1 cellular context compared by ENCODE assay signal in the genomic region with DNA sequence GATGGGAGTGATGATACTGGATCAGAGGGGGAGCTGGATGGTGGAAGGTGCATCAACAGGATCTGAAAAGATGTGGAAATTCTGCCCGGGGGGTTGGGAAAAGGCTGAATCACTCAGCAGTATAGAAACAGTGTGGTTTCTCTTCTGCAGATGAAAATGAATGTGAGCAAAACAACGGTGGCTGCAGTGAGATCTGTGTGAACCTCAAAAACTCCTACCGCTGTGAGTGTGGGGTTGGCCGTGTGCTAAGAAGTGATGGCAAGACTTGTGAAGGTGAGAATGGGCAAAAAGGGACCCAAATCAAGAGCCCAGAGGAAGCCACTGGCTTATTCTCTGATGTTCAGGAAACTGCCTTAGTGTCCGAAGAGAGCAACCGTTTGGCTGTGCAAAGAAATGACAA.
TF ChIP-seq lines count a peak whose summit lies in the region.

No MANE protein-coding gene starts in this region.

TF ChIP-seq in GM23338, 12 proteins besides CTCF, POLR2A, EP300 and RAD21 (continued from another document):
- TF ChIP-seq, protein P1, sequence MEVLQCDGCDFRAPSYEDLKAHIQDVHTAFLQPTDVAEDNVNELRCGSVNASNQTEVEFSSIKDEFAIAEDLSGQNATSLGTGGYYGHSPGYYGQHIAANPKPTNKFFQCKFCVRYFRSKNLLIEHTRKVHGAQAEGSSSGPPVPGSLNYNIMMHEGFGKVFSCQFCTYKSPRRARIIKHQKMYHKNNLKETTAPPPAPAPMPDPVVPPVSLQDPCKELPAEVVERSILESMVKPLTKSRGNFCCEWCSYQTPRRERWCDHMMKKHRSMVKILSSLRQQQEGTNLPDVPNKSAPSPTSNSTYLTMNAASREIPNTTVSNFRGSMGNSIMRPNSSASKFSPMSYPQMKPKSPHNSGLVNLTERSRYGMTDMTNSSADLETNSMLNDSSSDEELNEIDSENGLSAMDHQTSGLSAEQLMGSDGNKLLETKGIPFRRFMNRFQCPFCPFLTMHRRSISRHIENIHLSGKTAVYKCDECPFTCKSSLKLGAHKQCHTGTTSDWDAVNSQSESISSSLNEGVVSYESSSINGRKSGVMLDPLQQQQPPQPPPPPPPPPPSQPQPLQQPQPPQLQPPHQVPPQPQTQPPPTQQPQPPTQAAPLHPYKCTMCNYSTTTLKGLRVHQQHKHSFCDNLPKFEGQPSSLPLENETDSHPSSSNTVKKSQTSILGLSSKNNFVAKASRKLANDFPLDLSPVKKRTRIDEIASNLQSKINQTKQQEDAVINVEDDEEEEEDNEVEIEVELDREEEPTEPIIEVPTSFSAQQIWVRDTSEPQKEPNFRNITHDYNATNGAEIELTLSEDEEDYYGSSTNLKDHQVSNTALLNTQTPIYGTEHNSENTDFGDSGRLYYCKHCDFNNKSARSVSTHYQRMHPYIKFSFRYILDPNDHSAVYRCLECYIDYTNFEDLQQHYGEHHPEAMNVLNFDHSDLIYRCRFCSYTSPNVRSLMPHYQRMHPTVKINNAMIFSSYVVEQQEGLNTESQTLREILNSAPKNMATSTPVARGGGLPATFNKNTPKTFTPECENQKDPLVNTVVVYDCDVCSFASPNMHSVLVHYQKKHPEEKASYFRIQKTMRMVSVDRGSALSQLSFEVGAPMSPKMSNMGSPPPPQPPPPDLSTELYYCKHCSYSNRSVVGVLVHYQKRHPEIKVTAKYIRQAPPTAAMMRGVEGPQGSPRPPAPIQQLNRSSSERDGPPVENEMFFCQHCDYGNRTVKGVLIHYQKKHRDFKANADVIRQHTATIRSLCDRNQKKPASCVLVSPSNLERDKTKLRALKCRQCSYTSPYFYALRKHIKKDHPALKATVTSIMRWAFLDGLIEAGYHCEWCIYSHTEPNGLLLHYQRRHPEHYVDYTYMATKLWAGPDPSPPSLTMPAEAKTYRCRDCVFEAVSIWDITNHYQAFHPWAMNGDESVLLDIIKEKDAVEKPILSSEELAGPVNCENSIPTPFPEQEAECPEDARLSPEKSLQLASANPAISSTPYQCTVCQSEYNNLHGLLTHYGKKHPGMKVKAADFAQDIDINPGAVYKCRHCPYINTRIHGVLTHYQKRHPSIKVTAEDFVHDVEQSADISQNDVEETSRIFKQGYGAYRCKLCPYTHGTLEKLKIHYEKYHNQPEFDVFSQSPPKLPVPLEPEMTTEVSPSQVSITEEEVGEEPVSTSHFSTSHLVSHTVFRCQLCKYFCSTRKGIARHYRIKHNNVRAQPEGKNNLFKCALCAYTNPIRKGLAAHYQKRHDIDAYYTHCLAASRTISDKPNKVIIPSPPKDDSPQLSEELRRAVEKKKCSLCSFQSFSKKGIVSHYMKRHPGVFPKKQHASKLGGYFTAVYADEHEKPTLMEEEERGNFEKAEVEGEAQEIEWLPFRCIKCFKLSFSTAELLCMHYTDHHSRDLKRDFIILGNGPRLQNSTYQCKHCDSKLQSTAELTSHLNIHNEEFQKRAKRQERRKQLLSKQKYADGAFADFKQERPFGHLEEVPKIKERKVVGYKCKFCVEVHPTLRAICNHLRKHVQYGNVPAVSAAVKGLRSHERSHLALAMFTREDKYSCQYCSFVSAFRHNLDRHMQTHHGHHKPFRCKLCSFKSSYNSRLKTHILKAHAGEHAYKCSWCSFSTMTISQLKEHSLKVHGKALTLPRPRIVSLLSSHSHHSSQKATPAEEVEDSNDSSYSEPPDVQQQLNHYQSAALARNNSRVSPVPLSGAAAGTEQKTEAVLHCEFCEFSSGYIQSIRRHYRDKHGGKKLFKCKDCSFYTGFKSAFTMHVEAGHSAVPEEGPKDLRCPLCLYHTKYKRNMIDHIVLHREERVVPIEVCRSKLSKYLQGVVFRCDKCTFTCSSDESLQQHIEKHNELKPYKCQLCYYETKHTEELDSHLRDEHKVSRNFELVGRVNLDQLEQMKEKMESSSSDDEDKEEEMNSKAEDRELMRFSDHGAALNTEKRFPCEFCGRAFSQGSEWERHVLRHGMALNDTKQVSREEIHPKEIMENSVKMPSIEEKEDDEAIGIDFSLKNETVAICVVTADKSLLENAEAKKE (CRISPR knock-in tag; IDR thresholded peaks at IDR 0.05): no peak
- TF ChIP-seq JUNB (IDR thresholded peaks at IDR 0.05; ENCODE audit: unreplicated experiment): no peak
- TF ChIP-seq CREB1 (CRISPR knock-in tag; IDR thresholded peaks at IDR 0.05; ENCODE audit: low read depth): no peak
- TF ChIP-seq, protein P2, sequence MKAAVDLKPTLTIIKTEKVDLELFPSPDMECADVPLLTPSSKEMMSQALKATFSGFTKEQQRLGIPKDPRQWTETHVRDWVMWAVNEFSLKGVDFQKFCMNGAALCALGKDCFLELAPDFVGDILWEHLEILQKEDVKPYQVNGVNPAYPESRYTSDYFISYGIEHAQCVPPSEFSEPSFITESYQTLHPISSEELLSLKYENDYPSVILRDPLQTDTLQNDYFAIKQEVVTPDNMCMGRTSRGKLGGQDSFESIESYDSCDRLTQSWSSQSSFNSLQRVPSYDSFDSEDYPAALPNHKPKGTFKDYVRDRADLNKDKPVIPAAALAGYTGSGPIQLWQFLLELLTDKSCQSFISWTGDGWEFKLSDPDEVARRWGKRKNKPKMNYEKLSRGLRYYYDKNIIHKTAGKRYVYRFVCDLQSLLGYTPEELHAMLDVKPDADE (IDR thresholded peaks at IDR 0.05): no peak
- TF ChIP-seq EZH2 (IDR thresholded peaks at IDR 0.05; ENCODE audit: low read depth, unreplicated experiment): no peak
